36 cellular contexts compared by ENCODE assay signal in the genomic region with DNA sequence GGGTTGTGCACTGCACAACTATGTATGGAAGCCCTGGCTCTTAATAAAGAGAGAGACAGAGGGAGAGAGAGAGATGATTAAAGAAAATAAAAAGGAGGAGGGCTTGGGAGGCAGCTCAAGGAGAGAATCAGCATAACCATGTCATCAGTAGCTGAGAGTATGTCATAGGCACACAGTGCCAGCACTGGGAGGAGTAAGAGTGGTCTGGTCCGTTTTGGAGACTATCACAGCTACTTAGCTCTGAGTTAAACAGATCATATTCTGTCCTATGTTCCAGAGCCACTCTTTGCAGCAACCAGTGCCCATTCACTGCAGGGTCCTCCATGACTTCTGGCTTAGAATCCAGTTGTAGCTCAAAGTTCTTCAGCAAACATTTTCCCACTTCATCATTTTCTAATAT.
"Had no signal": no experiment of that assay in that cellular context is flagged by ENCODE, and none has a peak within 500 bp of the region (broad histone marks: within the 10 kb centered on the region; RNA-seq: fewer than 3 reads in every experiment).

No MANE protein-coding gene starts in this region.

- H3K4me1 Mint-ChIP-seq: central memory CD8-positive, alpha-beta T cell had no signal

- H3K4me3 Mint-ChIP-seq: activated B cell treated with CpG ODN at 0.5 μM for 24 hours; activated CD4-positive, alpha-beta memory T cell treated with anti-CD3 and anti-CD28 coated beads, Interleukin-2, amount 10 ng/mL, durations not matched to agents 7 days and 5 days; activated CD4-positive, alpha-beta T cell treated with anti-CD3 and anti-CD28 coated beads, Interleukin-2, amount 10 ng/mL, durations not matched to agents 24 days and 14 days; activated CD8-positive, alpha-beta memory T cell treated with anti-CD3 and anti-CD28 coated beads, Interleukin-2, amount 10 ng/mL, durations not matched to agents 7 days and 5 days; activated CD8-positive, alpha-beta T cell treated with anti-CD3 and anti-CD28 coated beads, Interleukin-2, amount 10 ng/mL, durations not matched to agents 7 days and 5 days; activated naive CD4-positive, alpha-beta T cell treated with anti-CD3 and anti-CD28 coated beads, Interleukin-2, amount 10 ng/mL, durations not matched to agents 7 days and 5 days; activated naive CD4-positive, alpha-beta T cell treated with anti-CD3 and anti-CD28 coated beads, Interleukin-2, amount 50 U/mL, for 24 hours; activated naive CD8-positive, alpha-beta T cell; activated naive CD8-positive, alpha-beta T cell treated with anti-CD3 and anti-CD28 coated beads, Interleukin-2, amount 10 ng/mL, durations not matched to agents 7 days and 5 days; activated naive CD8-positive, alpha-beta T cell treated with anti-CD3 and anti-CD28 coated beads, Interleukin-2, amount 50 U/mL, for 24 hours; activated T-cell treated with anti-CD3 and anti-CD28 coated beads, Interleukin-2, amount 50 U/mL, for 24 hours; brain; central memory CD8-positive, alpha-beta T cell; T-helper 1 cell treated with Interleukin-12 subunit alpha and Interleukin-12 subunit beta and Interleukin-4 antibody, amounts not matched to agents 30 μg/mL and 1 μg/mL, for 36 hours; T-helper 2 cell treated with Interferon-gamma antibody and Interleukin-4, amounts not matched to agents 5 μg/mL and 100 μg/mL, for 36 hours had no signal

- H3K27me3 Mint-ChIP-seq: activated B cell treated with CpG ODN at 0.5 μM for 24 hours; activated CD4-positive, alpha-beta memory T cell treated with anti-CD3 and anti-CD28 coated beads, Interleukin-2, amount 10 ng/mL, durations not matched to agents 7 days and 5 days; activated CD4-positive, alpha-beta T cell treated with anti-CD3 and anti-CD28 coated beads, Interleukin-2, amount 10 ng/mL, durations not matched to agents 24 days and 14 days; activated CD8-positive, alpha-beta memory T cell treated with anti-CD3 and anti-CD28 coated beads, Interleukin-2, amount 10 ng/mL, durations not matched to agents 7 days and 5 days; activated naive CD4-positive, alpha-beta T cell treated with anti-CD3 and anti-CD28 coated beads, Interleukin-2, amount 10 ng/mL, durations not matched to agents 7 days and 5 days; activated naive CD4-positive, alpha-beta T cell treated with anti-CD3 and anti-CD28 coated beads, Interleukin-2, amount 50 U/mL, for 24 hours; activated naive CD8-positive, alpha-beta T cell; activated naive CD8-positive, alpha-beta T cell treated with anti-CD3 and anti-CD28 coated beads, Interleukin-2, amount 50 U/mL, for 24 hours; activated T-cell treated with anti-CD3 and anti-CD28 coated beads, Interleukin-2, amount 50 U/mL, for 24 hours; brain; central memory CD8-positive, alpha-beta T cell had no signal

- ATAC-seq: activated CD8-positive, alpha-beta memory T cell treated with anti-CD3 and anti-CD28 coated beads, Interleukin-2, amount 10 ng/mL, durations not matched to agents 7 days and 5 days; activated CD8-positive, alpha-beta T cell treated with anti-CD3 and anti-CD28 coated beads, Interleukin-2, amount 10 ng/mL, durations not matched to agents 7 days and 5 days; activated naive CD8-positive, alpha-beta T cell treated with anti-CD3 and anti-CD28 coated beads, Interleukin-2, amount 50 U/mL, for 24 hours had no signal

- H3K9me3 ChIP-seq: ascending aorta had no signal

- H3K36me3 Mint-ChIP-seq: activated CD8-positive, alpha-beta memory T cell treated with anti-CD3 and anti-CD28 coated beads, Interleukin-2, amount 10 ng/mL, durations not matched to agents 7 days and 5 days; activated naive CD8-positive, alpha-beta T cell treated with anti-CD3 and anti-CD28 coated beads, Interleukin-2, amount 10 ng/mL, durations not matched to agents 7 days and 5 days; brain had no signal

- H3K27me3 ChIP-seq: ascending aorta, cardiac muscle cell had no signal

- H3K27ac Mint-ChIP-seq: activated B cell treated with CpG ODN at 0.5 μM for 24 hours; activated CD4-positive, alpha-beta memory T cell treated with anti-CD3 and anti-CD28 coated beads, Interleukin-2, amount 10 ng/mL, durations not matched to agents 7 days and 5 days; activated CD4-positive, alpha-beta T cell treated with anti-CD3 and anti-CD28 coated beads, Interleukin-2, amount 10 ng/mL, durations not matched to agents 24 days and 14 days; activated CD8-positive, alpha-beta memory T cell treated with anti-CD3 and anti-CD28 coated beads, Interleukin-2, amount 10 ng/mL, durations not matched to agents 7 days and 5 days; activated CD8-positive, alpha-beta T cell treated with anti-CD3 and anti-CD28 coated beads, Interleukin-2, amount 10 ng/mL, durations not matched to agents 7 days and 5 days; activated naive CD4-positive, alpha-beta T cell treated with anti-CD3 and anti-CD28 coated beads, Interleukin-2, amount 10 ng/mL, durations not matched to agents 7 days and 5 days; activated naive CD4-positive, alpha-beta T cell treated with anti-CD3 and anti-CD28 coated beads, Interleukin-2, amount 50 U/mL, for 24 hours; activated naive CD8-positive, alpha-beta T cell; activated naive CD8-positive, alpha-beta T cell treated with anti-CD3 and anti-CD28 coated beads, Interleukin-2, amount 10 ng/mL, durations not matched to agents 7 days and 5 days; activated naive CD8-positive, alpha-beta T cell treated with anti-CD3 and anti-CD28 coated beads, Interleukin-2, amount 50 U/mL, for 24 hours; activated T-cell treated with anti-CD3 and anti-CD28 coated beads, Interleukin-2, amount 50 U/mL, for 24 hours; activated T-helper 2 cell treated with anti-CD3 and anti-CD28 coated beads, Interferon-gamma antibody, Interleukin-2, Interleukin-4, amounts not matched to agents 10 μg/mL and 5 μg/mL and 100 μg/mL, durations not matched to agents 14 hours and 24 hours and 36 hours; brain; T-helper 1 cell treated with Interleukin-12 subunit alpha and Interleukin-12 subunit beta and Interleukin-4 antibody, amounts not matched to agents 30 μg/mL and 1 μg/mL, for 36 hours; T-helper 2 cell treated with Interferon-gamma antibody and Interleukin-4, amounts not matched to agents 5 μg/mL and 100 μg/mL, for 36 hours had no signal

- H3K4me1 ChIP-seq: ascending aorta had no signal

- H3K27ac ChIP-seq: ascending aorta, cardiac muscle cell, VCaP had no signal

- DNase-seq: activated B cell treated with CpG ODN at 0.5 μM for 24 hours; activated CD4-positive, alpha-beta memory T cell treated with anti-CD3 and anti-CD28 coated beads, Interleukin-2, amount 10 ng/mL, durations not matched to agents 7 days and 5 days; activated CD4-positive, alpha-beta T cell treated with anti-CD3 and anti-CD28 coated beads for 4 hours; activated CD4-positive, alpha-beta T cell treated with anti-CD3 and anti-CD28 coated beads, Interleukin-2, amount 10 ng/mL, durations not matched to agents 24 days and 14 days; activated CD4-positive, alpha-beta T cell treated with anti-CD3 and anti-CD28 coated beads, Interleukin-2, amount 50 U/mL, for 1 hour; activated CD4-positive, alpha-beta T cell treated with anti-CD3 and anti-CD28 coated beads, Interleukin-2, amount 50 U/mL, for 4 hours; activated CD4-positive, CD25-positive, alpha-beta regulatory T cell treated with anti-CD3 and anti-CD28 coated beads, Interleukin-2, amount 50 U/mL, for 72 hours; activated CD8-positive, alpha-beta memory T cell treated with anti-CD3 and anti-CD28 coated beads for 24 hours; activated CD8-positive, alpha-beta memory T cell treated with anti-CD3 and anti-CD28 coated beads, Interleukin-2, amount 10 ng/mL, durations not matched to agents 7 days and 5 days; activated CD8-positive, alpha-beta memory T cell treated with anti-CD3 and anti-CD28 coated beads, Interleukin-2, amount 50 U/mL, for 48 hours; activated CD8-positive, alpha-beta T cell treated with anti-CD3 and anti-CD28 coated beads, Interleukin-2, amount 10 ng/mL, durations not matched to agents 7 days and 5 days; activated effector memory CD4-positive, alpha-beta T cell treated with Interleukin-2 at 50 U/mL for 16 hours; activated gamma-delta T cell; activated naive CD4-positive, alpha-beta T cell treated with anti-CD3 and anti-CD28 coated beads, Interleukin-2, amount 10 ng/mL, durations not matched to agents 7 days and 5 days; activated naive CD4-positive, alpha-beta T cell treated with Interleukin-2 at 50 U/mL for 16 hours; activated naive CD8-positive, alpha-beta T cell treated with anti-CD3 and anti-CD28 coated beads, Interleukin-2, amount 10 ng/mL, durations not matched to agents 7 days and 5 days; activated naive CD8-positive, alpha-beta T cell treated with anti-CD3 and anti-CD28 coated beads, Interleukin-2, amount 50 U/mL, for 24 hours; activated T-cell treated with anti-CD3 and anti-CD28 coated beads, Interleukin-2, amount 50 U/mL, for 24 hours; activated T-cell treated with anti-CD3 and anti-CD28 coated beads, Interleukin-2, amount 50 U/mL, for 48 hours; amygdala; anterior cingulate cortex; caudate nucleus; cerebellar nuclear complex; T-helper 1 cell; T-helper 2 cell; T-helper 9 cell had no signal

- H3K9me3 Mint-ChIP-seq: activated CD4-positive, alpha-beta memory T cell treated with anti-CD3 and anti-CD28 coated beads, Interleukin-2, amount 10 ng/mL, durations not matched to agents 7 days and 5 days; activated CD4-positive, alpha-beta T cell treated with anti-CD3 and anti-CD28 coated beads, Interleukin-2, amount 10 ng/mL, durations not matched to agents 24 days and 14 days; activated naive CD4-positive, alpha-beta T cell treated with anti-CD3 and anti-CD28 coated beads, Interleukin-2, amount 10 ng/mL, durations not matched to agents 7 days and 5 days; activated naive CD4-positive, alpha-beta T cell treated with anti-CD3 and anti-CD28 coated beads, Interleukin-2, amount 50 U/mL, for 24 hours; activated naive CD8-positive, alpha-beta T cell treated with anti-CD3 and anti-CD28 coated beads, Interleukin-2, amount 50 U/mL, for 24 hours; activated T-cell treated with anti-CD3 and anti-CD28 coated beads, Interleukin-2, amount 50 U/mL, for 24 hours; activated T-helper 2 cell treated with anti-CD3 and anti-CD28 coated beads, Interferon-gamma antibody, Interleukin-2, Interleukin-4, amounts not matched to agents 10 μg/mL and 5 μg/mL and 100 μg/mL, durations not matched to agents 14 hours and 24 hours and 36 hours; brain; central memory CD8-positive, alpha-beta T cell; T-helper 2 cell treated with Interferon-gamma antibody and Interleukin-4, amounts not matched to agents 5 μg/mL and 100 μg/mL, for 36 hours had no signal

- H3K4me3 ChIP-seq: ascending aorta, cardiac muscle cell had no signal

- H3K36me3 ChIP-seq: ascending aorta, cardiac muscle cell had no signal
